Comparison of ENCODE assay signal across 8 cellular contexts in the genomic region with DNA sequence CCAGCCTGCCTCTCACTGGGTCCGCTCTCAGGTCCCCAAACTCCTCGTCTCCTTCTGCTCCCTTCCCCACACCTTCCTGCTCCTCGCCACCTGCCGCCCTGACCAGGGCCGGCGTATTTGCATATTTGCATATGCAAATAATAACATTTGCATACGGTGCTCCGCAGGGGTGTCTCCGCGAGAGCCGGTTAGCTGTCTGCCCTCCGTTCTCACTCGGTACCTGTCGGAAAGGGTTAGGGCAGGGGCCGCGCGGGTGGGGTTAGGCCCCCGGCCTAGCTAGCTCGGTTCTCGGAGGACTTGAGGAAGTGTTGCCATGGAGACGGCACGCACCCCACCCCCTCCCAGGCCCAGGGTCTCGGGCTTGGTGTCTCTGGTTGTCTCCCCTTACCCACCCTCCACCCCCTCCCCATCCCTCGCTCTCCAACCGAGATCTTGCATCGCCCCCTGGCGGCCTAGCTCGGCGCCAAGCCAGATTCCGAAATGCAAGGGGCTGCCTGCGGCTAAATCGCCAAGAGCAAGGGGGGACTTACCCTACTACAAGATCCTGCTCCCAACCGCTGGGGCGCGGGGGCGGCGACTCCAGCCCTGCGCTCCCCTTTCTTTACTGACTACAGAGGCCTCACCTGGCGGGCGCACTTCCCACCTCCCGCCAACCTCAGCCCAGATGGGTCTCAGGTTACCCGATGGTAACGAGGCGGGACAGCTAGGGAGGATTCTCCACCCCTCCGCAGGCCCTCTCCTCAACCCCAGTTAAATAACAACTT.
A peak's percentile ranks its signal among the peaks of the same experiment; 100 is the strongest.
DNase-seq lines count a peak whose midpoint lies in the region; ATAC-seq and TF ChIP-seq lines count a peak whose summit lies in the region.

No MANE protein-coding gene starts in this region.

- TF ChIP-seq CTCF in astrocyte of the cerebellum (IDR thresholded peaks at IDR 0.05; ENCODE audit: low read depth, low read length, missing control alignments): peak; percentile 63

- peak; percentile 87 for DNase-seq in COLO668 (lab: John Stamatoyannopoulos, UW; ENCODE audit: unreplicated experiment)
- DNase-seq in NCI-H1092 treated with DMSO at 0.1 percent for 48 hours (lab: John Stamatoyannopoulos, UW): peak; percentile 69
- peak; percentile 36 for DNase-seq in T follicular helper cell (ENCODE audit: low read depth)
- no peak for DNase-seq in astrocyte of the cerebellum (ENCODE audit: low read depth)
- peak; percentile 52 for DNase-seq in stimulated activated CD4-positive, alpha-beta T cell treated with anti-CD3 and anti-CD28 coated beads, Interleukin-2, amount 100 ng/mL, for 4 hours (ENCODE audit: low read depth)
- no peak for DNase-seq in NK-92 treated with Interleukin-12 subunit alpha and Interleukin-12 subunit beta, amount 100 ng/mL, for 24 hours (lab: John Stamatoyannopoulos, UW)

- ATAC-seq in GM19467 (IDR thresholded peaks at IDR 0.05; ENCODE audit: unreplicated experiment): peak; percentile 27

- in situ Hi-C loops in astrocyte of the cerebellum (cut with HindIII; ENCODE audit: low sequenced_read_pairs): no loop called here

- no peaks in the 10 kb centered on the region for H3K9me3 ChIP-seq in iPS-18c (ENCODE audit: control insufficient read depth, insufficient read depth, low read length)

- peak overlapping the region; percentile 30 for H3K4me3 ChIP-seq in astrocyte of the cerebellum (ENCODE audit: low read depth, low read length)
- peak overlapping the region; percentile 49 for H3K4me3 ChIP-seq in iPS-18c (ENCODE audit: insufficient read depth, low read depth, low read length)

Comparison
In these comparisons a context has a peak if more than half of its experiments do, and no peak if none do; other contexts are left out.
1. DNase-seq: peak in COLO668 (single experiment), NCI-H1092 treated with DMSO at 0.1 percent for 48 hours (single experiment), T follicular helper cell (single experiment) and stimulated activated CD4-positive, alpha-beta T cell treated with anti-CD3 and anti-CD28 coated beads, Interleukin-2, amount 100 ng/mL, for 4 hours (single experiment); none in astrocyte of the cerebellum (single experiment) and NK-92 treated with Interleukin-12 subunit alpha and Interleukin-12 subunit beta, amount 100 ng/mL, for 24 hours (single experiment).